In genomic region chr11:34439521-34440258, GRCh38 we compare ENCODE assay signal across 8 cellular contexts. TPM values are rescaled to one million over a fixed set of nuclear protein-coding genes. Genes with fewer than 3 reads are reported as not detected.
DNase-seq lines count a peak whose midpoint lies in the region; ATAC-seq and TF ChIP-seq lines count a peak whose summit lies in the region.

No MANE protein-coding gene starts in this region.

- ATAC-seq in GM19351 (IDR thresholded peaks at IDR 0.05; ENCODE audit: unreplicated experiment) (no peak), HG03439 (IDR thresholded peaks at IDR 0.05; ENCODE audit: unreplicated experiment) (no peak)

- H3K9me3 Mint-ChIP-seq in brain, result peaks cover 0 to 5% (median 3%) of the 10 kb centered on the region in 5 experiments

- DNase-seq in AG04449 (ENCODE audit: low read depth, low spot score) (no peak), mucosa of gallbladder (ENCODE audit: low spot score) (peak; percentile 14), foreskin melanocyte (no peak), cerebellar cortex (ENCODE audit: low spot score) (no peak)

- H3K27ac Mint-ChIP-seq in brain, result peak overlapping the region in 4 of 5 experiments; percentile 73 to 98 (median 85)

- H3K27me3 Mint-ChIP-seq in brain, result no peaks in the 10 kb centered on the region

- no peaks in the 10 kb centered on the region for H3K27me3 ChIP-seq in HUES64 (ENCODE audit: insufficient read depth, low read length)

- no peak overlapping the region for H3K27ac ChIP-seq in HUES64 (ENCODE audit: low read depth, low read length)

- H3K4me1 ChIP-seq in HUES64 (ENCODE audit: insufficient read depth, low read length), result no peaks in the 10 kb centered on the region

- TF ChIP-seq CTCF in AG04449 (IDR thresholded peaks at IDR 0.05; ENCODE audit: insufficient read depth, low read length, missing control alignments) (no peak), brain (conservative IDR thresholded peaks at IDR 0.05) (no peak)

- H3K36me3 Mint-ChIP-seq in brain, result no peaks in the 10 kb centered on the region

- H3K36me3 ChIP-seq in HUES64 (ENCODE audit: insufficient read depth, low read length), result no peaks in the 10 kb centered on the region

- 95% methylated on average over 10 of the region's 10 CpGs for WGBS in HUES64

- H3K4me1 Mint-ChIP-seq in brain, result no peaks in the 10 kb centered on the region

- CTCF ChIA-PET in AG04449 (lab: Yijun Ruan, JAX), result interaction anchor here (0.9 to 1.2 kb wide), 2 partner anchors 8 to 29 kb away, joined by 3 read pairs; no protein-coding TSS in a partner anchor

- 0 out of 2 replicates have a peak, but pooled peaks cover 5% of the 10 kb centered on the region for H3K9me3 ChIP-seq in HUES64 (ENCODE audit: insufficient read depth, low read depth, low read length)

- H3K4me3 ChIP-seq in AG04449 (ENCODE audit: low read depth, low read length) (peak overlapping the region; percentile 92), HUES64 (ENCODE audit: low read length) (peak overlapping the region; percentile 59; the same call in 1 of the 2 replicates)

- no peak overlapping the region for H3K9ac ChIP-seq in HUES64 (ENCODE audit: low read depth, low read length)

- POLR2A ChIA-PET in AG04449 (lab: Yijun Ruan, JAX), result no interaction called here

- peak overlapping the region; percentile 74 to 96 (median 76) for H3K4me3 Mint-ChIP-seq in brain

RNA-seq across cellular contexts. Expression of gene CAT, which starts 1.0 kb away (rescaled TPM):
- 0.70 TPM for polyA plus RNA-seq in HUES64 (2013, experiment 1 of 2)
- polyA plus RNA-seq in HUES64 (2013, experiment 2 of 2), result 0.38 TPM
- polyA plus RNA-seq in brain (ENCODE audit: insufficient read depth, low read depth, low replicate concordance), result 43.3 TPM
- total RNA-seq in mucosa of gallbladder, result 147 TPM
